ENCODE assay signal across 9 cellular contexts in genomic region chr14:99745307-99745951, GRCh38. TPM values are rescaled to one million over a fixed set of nuclear protein-coding genes. Genes with fewer than 3 reads are reported as not detected.
DNase-seq lines count a peak whose midpoint lies in the region; TF ChIP-seq lines count a peak whose summit lies in the region.
"Had no signal": no experiment of that assay in that cellular context is flagged by ENCODE, and none has a peak within 500 bp of the region (broad histone marks: within the 10 kb centered on the region; RNA-seq: fewer than 3 reads in every experiment).

No MANE protein-coding gene starts in this region.

- intact Hi-C loops in thyroid gland (cut with DNase I): no loop called here

- TF ChIP-seq CTCF in brain microvascular endothelial cell (IDR thresholded peaks at IDR 0.05; ENCODE audit: low read depth, low read length, missing control alignments) (no peak), thyroid gland (IDR thresholded peaks at IDR 0.05) (no peak)

- in situ Hi-C loops in brain microvascular endothelial cell (cut with HindIII; ENCODE audit: low pct_ligation_motif_present, low sequenced_read_pairs): no loop called here

- no peaks in the 10 kb centered on the region for H3K9me3 ChIP-seq in thyroid gland

- WGBS in thyroid gland, 2 donors: 71 to 75% methylated on average over 10 of the region's 10 CpGs

- H3K4me3 ChIP-seq in brain microvascular endothelial cell (ENCODE audit: low read depth, low read length) (no peak overlapping the region), thyroid gland (replicated peaks in 1 of 3) (no peak overlapping the region)

- H3K4me1 ChIP-seq in thyroid gland: peaks cover 7 to 26% of the 10 kb centered on the region in 2 donors

- H3K27me3 ChIP-seq in brain microvascular endothelial cell (replicated peaks): no peaks in the 10 kb centered on the region
- H3K27me3 ChIP-seq in thyroid gland: no peaks in the 10 kb centered on the region

- H3K36me3 ChIP-seq in brain microvascular endothelial cell (replicated peaks) (no peaks in the 10 kb centered on the region), thyroid gland (no peaks in the 10 kb centered on the region)

- H3K27ac ChIP-seq in brain microvascular endothelial cell (peak overlapping the region; percentile 35), thyroid gland (peak overlapping the region in 2 of 3 donors; percentile 28 to 29)

- no peak for TF ChIP-seq POLR2A in thyroid gland (IDR thresholded peaks at IDR 0.05)

- DNase-seq in HCEC 1CT (peak; percentile 80), brain microvascular endothelial cell (peak; percentile 48), kidney tubule cell (ENCODE audit: low spot score) (peak; percentile 54), thyroid gland (no peak), OCI-M1 (lab: John Stamatoyannopoulos, UW) (no peak), NCI-H1048 (lab: John Stamatoyannopoulos, UW) (no peak), NCI-H187 treated with DMSO at 0.1 percent for 48 hours (lab: John Stamatoyannopoulos, UW) (no peak)
- no peak for DNase-seq in activated CD4-positive, CD25-positive, alpha-beta regulatory T cell (lab: John Stamatoyannopoulos, UW)
- DNase-seq: activated T-cell treated with anti-CD3 and anti-CD28 coated beads, Interleukin-2, amount 50 U/mL, for 24 hours had no signal

RNA-seq across cellular contexts. Expression of gene EML1, which starts 47.8 kb away (rescaled TPM):
- total RNA-seq in thyroid gland: 10 to 100 TPM; 24.2 to 58.7 (median 37.9) TPM

Comparison
In these comparisons a context has a peak if more than half of its experiments do, and no peak if none do; other contexts are left out.
1. DNase-seq: peak in HCEC 1CT (single experiment), brain microvascular endothelial cell (single experiment) and kidney tubule cell (single experiment); none in thyroid gland (0 of 2), activated CD4-positive, CD25-positive, alpha-beta regulatory T cell (0 of 4), OCI-M1 (single experiment), NCI-H1048 (single experiment) and NCI-H187 treated with DMSO at 0.1 percent for 48 hours (single experiment).